ENCODE assay signal across 2 cellular contexts in the genomic region with DNA sequence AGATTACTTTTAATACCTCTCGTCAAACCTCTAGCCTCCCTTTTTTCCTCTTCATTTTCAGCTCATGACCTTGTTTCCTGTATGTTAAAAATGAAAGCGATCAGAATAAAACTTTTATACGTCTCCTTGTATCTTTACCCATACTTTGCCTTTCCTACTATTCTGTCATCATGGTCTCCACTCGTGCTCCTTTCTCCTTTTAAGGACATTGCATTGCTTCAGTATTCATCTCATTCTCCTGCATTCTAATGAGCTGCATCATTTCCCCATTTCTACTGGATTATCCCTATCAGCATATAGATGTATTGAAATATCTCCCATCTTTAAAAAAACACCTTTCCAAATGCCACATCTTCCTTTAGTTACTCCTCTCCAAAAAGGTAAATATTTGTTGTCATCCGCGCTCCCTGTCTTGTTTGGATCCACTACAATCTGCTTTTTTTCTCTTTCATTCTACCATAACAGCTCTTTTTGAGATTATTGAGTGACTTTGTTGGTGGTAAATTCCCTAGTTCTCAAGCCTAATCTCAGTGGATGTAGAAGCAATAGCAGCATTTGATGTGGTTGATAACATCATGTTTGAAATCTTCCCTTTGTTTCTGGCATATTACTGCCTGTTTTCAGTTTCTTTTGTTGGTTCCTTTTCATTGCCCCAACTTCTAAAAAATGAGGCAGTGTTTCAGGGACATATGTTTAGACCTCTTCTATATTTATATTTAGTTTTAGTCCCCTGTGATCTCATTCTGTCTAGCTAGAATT.
TF ChIP-seq lines count a peak whose summit lies in the region.

No MANE protein-coding gene starts in this region.

TF ChIP-seq in IMR-90, 13 proteins besides CTCF, POLR2A, EP300 and RAD21:
- TF ChIP-seq FOS (IDR thresholded peaks at IDR 0.05; ENCODE audit: low read depth, low read length), result no peak
- TF ChIP-seq MAFK (IDR thresholded peaks at IDR 0.05; ENCODE audit: low read depth, low read length), result no peak
- no peak for TF ChIP-seq SMC3 (IDR thresholded peaks at IDR 0.05; ENCODE audit: low read depth, low read length)
- TF ChIP-seq, protein P1, sequence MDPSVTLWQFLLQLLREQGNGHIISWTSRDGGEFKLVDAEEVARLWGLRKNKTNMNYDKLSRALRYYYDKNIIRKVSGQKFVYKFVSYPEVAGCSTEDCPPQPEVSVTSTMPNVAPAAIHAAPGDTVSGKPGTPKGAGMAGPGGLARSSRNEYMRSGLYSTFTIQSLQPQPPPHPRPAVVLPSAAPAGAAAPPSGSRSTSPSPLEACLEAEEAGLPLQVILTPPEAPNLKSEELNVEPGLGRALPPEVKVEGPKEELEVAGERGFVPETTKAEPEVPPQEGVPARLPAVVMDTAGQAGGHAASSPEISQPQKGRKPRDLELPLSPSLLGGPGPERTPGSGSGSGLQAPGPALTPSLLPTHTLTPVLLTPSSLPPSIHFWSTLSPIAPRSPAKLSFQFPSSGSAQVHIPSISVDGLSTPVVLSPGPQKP (IDR thresholded peaks at IDR 0.05; ENCODE audit: borderline replicate concordance, low read depth, low read length), result no peak
- TF ChIP-seq CHD1 (IDR thresholded peaks at IDR 0.05; ENCODE audit: low read depth, low read length), result no peak
- TF ChIP-seq CEBPB (IDR thresholded peaks at IDR 0.05; ENCODE audit: low read depth, low read length), result no peak
- TF ChIP-seq MAZ (IDR thresholded peaks at IDR 0.05; ENCODE audit: borderline replicate concordance, low read depth, low read length), result no peak
- no peak for TF ChIP-seq NFE2L2 (IDR thresholded peaks at IDR 0.05; ENCODE audit: low read depth, low read length)
- no peak for TF ChIP-seq RFX5 (IDR thresholded peaks at IDR 0.05; ENCODE audit: low read depth, low read length)
TF ChIP-seq in IMR-90: peak in this region for 0.

TF ChIP-seq in GM12878, 131 proteins besides CTCF, POLR2A, EP300 and RAD21:
- TF ChIP-seq SUPT20H (IDR thresholded peaks at IDR 0.05; ENCODE audit: borderline replicate concordance, control insufficient read depth, low read depth, low read length) (no peak), JUNB (IDR thresholded peaks at IDR 0.05) (peak; percentile 43), PML (IDR thresholded peaks at IDR 0.05; ENCODE audit: low read length) (peak; percentile 23; the same call in 1 of the 2 replicates), ATF7 (IDR thresholded peaks at IDR 0.05; ENCODE audit: low read depth) (peak; percentile 74; the same call in 1 of the 2 replicates), STAT1 (conservative IDR thresholded peaks at IDR 0.05) (no peak), TARDBP (IDR thresholded peaks at IDR 0.05; ENCODE audit: borderline replicate concordance) (no peak), ASH2L (IDR thresholded peaks at IDR 0.05; ENCODE audit: borderline replicate concordance, low read depth) (no peak), NR2C1 (IDR thresholded peaks at IDR 0.05) (no peak), MYB (IDR thresholded peaks at IDR 0.05; ENCODE audit: borderline replicate concordance, low read depth, low read length) (no peak), FOXM1 (IDR thresholded peaks at IDR 0.05; ENCODE audit: low read depth, low read length) (peak; percentile 62; the same call in 1 of the 2 replicates), CREB1 (IDR thresholded peaks at IDR 0.05; ENCODE audit: low read depth) (peak; percentile 48; the same call in 1 of the 2 replicates), SIX5 (IDR thresholded peaks at IDR 0.05; ENCODE audit: low read depth, low read length, severe bottlenecking) (no peak), CREM (IDR thresholded peaks at IDR 0.05; ENCODE audit: low read depth) (peak; percentile 56; the same call in 1 of the 2 replicates), FOS (IDR thresholded peaks at IDR 0.05; ENCODE audit: borderline replicate concordance, extremely low read depth, insufficient read length) (no peak), ESRRA (IDR thresholded peaks at IDR 0.05; ENCODE audit: low read length) (no peak), CHD1 (IDR thresholded peaks at IDR 0.05; ENCODE audit: low read depth, low read length) (no peak), ZBED1 (IDR thresholded peaks at IDR 0.05; ENCODE audit: borderline replicate concordance) (0 out of 2 replicates have a peak, but pooled peaks have one; percentile 39), ETV6 (conservative IDR thresholded peaks at IDR 0.05 in 1 of 2, IDR thresholded peaks at IDR 0.05 in 1 of 2; ENCODE audit: borderline replicate concordance in 1 of 2, low read depth in 1 of 2) (peak in 1 of 2 experiments; percentile 48; a peak in 1 of 4 replicates), MTA2 (IDR thresholded peaks at IDR 0.05; ENCODE audit: low read depth) (peak; percentile 16; the same call in 1 of the 2 replicates), TCF12 (IDR thresholded peaks at IDR 0.05; ENCODE audit: low read depth, low read length) (no peak), MTA3 (IDR thresholded peaks at IDR 0.05; ENCODE audit: borderline replicate concordance, low read length) (peak; percentile 64; the same call in 1 of the 2 replicates), TCF7 (IDR thresholded peaks at IDR 0.05; ENCODE audit: borderline replicate concordance) (peak; percentile 99), IKZF2 (IDR thresholded peaks at IDR 0.05) (peak; percentile 65 to 77), SRF (IDR thresholded peaks at IDR 0.05; ENCODE audit: low read depth in 2 of 2, low read length in 2 of 2) (peak in 1 of 2 experiments; percentile 81; a peak in 1 of 4 replicates), NFIC (IDR thresholded peaks at IDR 0.05; ENCODE audit: low read depth, low read length) (peak; percentile 87), RCOR1 (conservative IDR thresholded peaks at IDR 0.05; ENCODE audit: low read depth, low read length) (no peak), RUNX3 (IDR thresholded peaks at IDR 0.05; ENCODE audit: low read length) (peak; percentile 96), LARP7 (IDR thresholded peaks at IDR 0.05) (no peak), CEBPB (IDR thresholded peaks at IDR 0.05; ENCODE audit: borderline replicate concordance in 1 of 2, low read depth in 2 of 2, low read length in 2 of 2) (peak in 1 of 2 experiments; percentile 59; a peak in 1 of 4 replicates), EED (IDR thresholded peaks at IDR 0.05; ENCODE audit: low read depth) (peak; percentile 68), RBBP5 (conservative IDR thresholded peaks at IDR 0.05) (no peak), MEF2B (IDR thresholded peaks at IDR 0.05; ENCODE audit: partially characterized antibody, poor library complexity, severe bottlenecking) (peak; percentile 20), YBX1 (IDR thresholded peaks at IDR 0.05) (no peak), DPF2 (IDR thresholded peaks at IDR 0.05) (0 out of 2 replicates have a peak, but pooled peaks have one; percentile 22), MEF2A (IDR thresholded peaks at IDR 0.05; ENCODE audit: insufficient read depth, low read depth, low read length) (0 out of 2 replicates have a peak, but pooled peaks have one; percentile 28), ZNF24 (IDR thresholded peaks at IDR 0.05) (no peak), WRNIP1 (IDR thresholded peaks at IDR 0.05; ENCODE audit: borderline replicate concordance, low read depth, low read length) (no peak)
- TF ChIP-seq, protein P2, sequence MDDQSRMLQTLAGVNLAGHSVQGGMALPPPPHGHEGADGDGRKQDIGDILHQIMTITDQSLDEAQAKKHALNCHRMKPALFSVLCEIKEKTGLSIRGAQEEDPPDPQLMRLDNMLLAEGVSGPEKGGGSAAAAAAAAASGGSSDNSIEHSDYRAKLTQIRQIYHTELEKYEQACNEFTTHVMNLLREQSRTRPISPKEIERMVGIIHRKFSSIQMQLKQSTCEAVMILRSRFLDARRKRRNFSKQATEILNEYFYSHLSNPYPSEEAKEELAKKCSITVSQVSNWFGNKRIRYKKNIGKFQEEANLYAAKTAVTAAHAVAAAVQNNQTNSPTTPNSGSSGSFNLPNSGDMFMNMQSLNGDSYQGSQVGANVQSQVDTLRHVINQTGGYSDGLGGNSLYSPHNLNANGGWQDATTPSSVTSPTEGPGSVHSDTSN (IDR thresholded peaks at IDR 0.05; ENCODE audit: insufficient replicate concordance, low read depth, low read length), result no peak
- TF ChIP-seq, protein P3, sequence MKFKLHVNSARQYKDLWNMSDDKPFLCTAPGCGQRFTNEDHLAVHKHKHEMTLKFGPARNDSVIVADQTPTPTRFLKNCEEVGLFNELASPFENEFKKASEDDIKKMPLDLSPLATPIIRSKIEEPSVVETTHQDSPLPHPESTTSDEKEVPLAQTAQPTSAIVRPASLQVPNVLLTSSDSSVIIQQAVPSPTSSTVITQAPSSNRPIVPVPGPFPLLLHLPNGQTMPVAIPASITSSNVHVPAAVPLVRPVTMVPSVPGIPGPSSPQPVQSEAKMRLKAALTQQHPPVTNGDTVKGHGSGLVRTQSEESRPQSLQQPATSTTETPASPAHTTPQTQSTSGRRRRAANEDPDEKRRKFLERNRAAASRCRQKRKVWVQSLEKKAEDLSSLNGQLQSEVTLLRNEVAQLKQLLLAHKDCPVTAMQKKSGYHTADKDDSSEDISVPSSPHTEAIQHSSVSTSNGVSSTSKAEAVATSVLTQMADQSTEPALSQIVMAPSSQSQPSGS (IDR thresholded peaks at IDR 0.05; ENCODE audit: low read length), result peak; percentile 79
- TF ChIP-seq, protein P4, sequence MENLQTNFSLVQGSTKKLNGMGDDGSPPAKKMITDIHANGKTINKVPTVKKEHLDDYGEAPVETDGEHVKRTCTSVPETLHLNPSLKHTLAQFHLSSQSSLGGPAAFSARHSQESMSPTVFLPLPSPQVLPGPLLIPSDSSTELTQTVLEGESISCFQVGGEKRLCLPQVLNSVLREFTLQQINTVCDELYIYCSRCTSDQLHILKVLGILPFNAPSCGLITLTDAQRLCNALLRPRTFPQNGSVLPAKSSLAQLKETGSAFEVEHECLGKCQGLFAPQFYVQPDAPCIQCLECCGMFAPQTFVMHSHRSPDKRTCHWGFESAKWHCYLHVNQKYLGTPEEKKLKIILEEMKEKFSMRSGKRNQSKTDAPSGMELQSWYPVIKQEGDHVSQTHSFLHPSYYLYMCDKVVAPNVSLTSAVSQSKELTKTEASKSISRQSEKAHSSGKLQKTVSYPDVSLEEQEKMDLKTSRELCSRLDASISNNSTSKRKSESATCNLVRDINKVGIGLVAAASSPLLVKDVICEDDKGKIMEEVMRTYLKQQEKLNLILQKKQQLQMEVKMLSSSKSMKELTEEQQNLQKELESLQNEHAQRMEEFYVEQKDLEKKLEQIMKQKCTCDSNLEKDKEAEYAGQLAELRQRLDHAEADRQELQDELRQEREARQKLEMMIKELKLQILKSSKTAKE (IDR thresholded peaks at IDR 0.05; ENCODE audit: low read depth, poor library complexity, severe bottlenecking), result no peak
- TF ChIP-seq, protein P5, sequence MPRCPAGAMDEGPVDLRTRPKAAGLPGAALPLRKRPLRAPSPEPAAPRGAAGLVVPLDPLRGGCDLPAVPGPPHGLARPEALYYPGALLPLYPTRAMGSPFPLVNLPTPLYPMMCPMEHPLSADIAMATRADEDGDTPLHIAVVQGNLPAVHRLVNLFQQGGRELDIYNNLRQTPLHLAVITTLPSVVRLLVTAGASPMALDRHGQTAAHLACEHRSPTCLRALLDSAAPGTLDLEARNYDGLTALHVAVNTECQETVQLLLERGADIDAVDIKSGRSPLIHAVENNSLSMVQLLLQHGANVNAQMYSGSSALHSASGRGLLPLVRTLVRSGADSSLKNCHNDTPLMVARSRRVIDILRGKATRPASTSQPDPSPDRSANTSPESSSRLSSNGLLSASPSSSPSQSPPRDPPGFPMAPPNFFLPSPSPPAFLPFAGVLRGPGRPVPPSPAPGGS (IDR thresholded peaks at IDR 0.05; ENCODE audit: borderline replicate concordance, insufficient read depth, low read depth, low read length, poor library complexity, severe bottlenecking), result peak; percentile 69
- TF ChIP-seq, protein P6, sequence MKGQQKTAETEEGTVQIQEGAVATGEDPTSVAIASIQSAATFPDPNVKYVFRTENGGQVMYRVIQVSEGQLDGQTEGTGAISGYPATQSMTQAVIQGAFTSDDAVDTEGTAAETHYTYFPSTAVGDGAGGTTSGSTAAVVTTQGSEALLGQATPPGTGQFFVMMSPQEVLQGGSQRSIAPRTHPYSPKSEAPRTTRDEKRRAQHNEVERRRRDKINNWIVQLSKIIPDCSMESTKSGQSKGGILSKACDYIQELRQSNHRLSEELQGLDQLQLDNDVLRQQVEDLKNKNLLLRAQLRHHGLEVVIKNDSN (IDR thresholded peaks at IDR 0.05; ENCODE audit: borderline replicate concordance, extremely low read length, insufficient read depth, low read depth, low read length), result no peak
- TF ChIP-seq, protein P1 (IDR thresholded peaks at IDR 0.05; ENCODE audit: low read depth, low read length), result no peak
- TF ChIP-seq, protein P7, sequence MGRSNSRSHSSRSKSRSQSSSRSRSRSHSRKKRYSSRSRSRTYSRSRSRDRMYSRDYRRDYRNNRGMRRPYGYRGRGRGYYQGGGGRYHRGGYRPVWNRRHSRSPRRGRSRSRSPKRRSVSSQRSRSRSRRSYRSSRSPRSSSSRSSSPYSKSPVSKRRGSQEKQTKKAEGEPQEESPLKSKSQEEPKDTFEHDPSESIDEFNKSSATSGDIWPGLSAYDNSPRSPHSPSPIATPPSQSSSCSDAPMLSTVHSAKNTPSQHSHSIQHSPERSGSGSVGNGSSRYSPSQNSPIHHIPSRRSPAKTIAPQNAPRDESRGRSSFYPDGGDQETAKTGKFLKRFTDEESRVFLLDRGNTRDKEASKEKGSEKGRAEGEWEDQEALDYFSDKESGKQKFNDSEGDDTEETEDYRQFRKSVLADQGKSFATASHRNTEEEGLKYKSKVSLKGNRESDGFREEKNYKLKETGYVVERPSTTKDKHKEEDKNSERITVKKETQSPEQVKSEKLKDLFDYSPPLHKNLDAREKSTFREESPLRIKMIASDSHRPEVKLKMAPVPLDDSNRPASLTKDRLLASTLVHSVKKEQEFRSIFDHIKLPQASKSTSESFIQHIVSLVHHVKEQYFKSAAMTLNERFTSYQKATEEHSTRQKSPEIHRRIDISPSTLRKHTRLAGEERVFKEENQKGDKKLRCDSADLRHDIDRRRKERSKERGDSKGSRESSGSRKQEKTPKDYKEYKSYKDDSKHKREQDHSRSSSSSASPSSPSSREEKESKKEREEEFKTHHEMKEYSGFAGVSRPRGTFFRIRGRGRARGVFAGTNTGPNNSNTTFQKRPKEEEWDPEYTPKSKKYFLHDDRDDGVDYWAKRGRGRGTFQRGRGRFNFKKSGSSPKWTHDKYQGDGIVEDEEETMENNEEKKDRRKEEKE (IDR thresholded peaks at IDR 0.05), result no peak
- TF ChIP-seq, protein P8, sequence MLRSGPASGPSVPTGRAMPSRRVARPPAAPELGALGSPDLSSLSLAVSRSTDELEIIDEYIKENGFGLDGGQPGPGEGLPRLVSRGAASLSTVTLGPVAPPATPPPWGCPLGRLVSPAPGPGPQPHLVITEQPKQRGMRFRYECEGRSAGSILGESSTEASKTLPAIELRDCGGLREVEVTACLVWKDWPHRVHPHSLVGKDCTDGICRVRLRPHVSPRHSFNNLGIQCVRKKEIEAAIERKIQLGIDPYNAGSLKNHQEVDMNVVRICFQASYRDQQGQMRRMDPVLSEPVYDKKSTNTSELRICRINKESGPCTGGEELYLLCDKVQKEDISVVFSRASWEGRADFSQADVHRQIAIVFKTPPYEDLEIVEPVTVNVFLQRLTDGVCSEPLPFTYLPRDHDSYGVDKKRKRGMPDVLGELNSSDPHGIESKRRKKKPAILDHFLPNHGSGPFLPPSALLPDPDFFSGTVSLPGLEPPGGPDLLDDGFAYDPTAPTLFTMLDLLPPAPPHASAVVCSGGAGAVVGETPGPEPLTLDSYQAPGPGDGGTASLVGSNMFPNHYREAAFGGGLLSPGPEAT (IDR thresholded peaks at IDR 0.05; ENCODE audit: low read depth), result peak; percentile 33; the same call in 1 of the 2 replicates
